Comparison of ENCODE assay signal across 7 cellular contexts in the genomic region with DNA sequence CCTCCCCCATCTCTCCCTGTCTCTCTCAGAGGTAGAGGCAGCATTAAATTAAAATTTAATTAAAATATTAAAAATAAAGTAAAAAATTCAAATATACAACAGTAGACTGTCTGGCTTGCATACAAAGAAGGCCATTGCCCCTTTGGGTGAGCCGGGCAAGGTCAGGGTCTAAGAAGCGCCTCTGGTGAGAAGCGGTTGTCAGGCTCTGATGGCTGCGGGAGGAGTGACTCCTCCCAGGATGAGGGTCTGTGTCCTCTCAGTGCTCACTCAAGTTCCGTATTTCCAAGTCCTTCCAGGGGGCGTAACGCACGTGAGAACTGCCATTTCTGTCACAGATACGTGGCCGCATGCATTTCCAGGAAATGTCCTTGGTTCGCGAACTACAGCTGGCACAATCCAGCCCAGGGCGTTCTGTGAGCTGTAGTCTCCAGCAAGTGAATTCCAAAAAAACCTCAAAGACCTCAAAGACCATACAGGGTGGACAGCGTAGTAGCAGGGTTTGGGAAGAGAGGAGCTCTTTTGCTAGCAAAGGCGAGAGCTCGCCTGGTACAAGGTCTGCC. TPM values are rescaled to one million over a fixed set of nuclear protein-coding genes. Genes with fewer than 3 reads are reported as not detected.
DNase-seq lines count a peak whose midpoint lies in the region; ATAC-seq and TF ChIP-seq lines count a peak whose summit lies in the region.

No MANE protein-coding gene starts in this region.

- TF ChIP-seq POLR2A in IMR-90 (IDR thresholded peaks at IDR 0.05; ENCODE audit: low read depth, low read length), result no peak

- H2AK9ac ChIP-seq in IMR-90 (replicated peaks; ENCODE audit: low read depth, low read length, poor library complexity), result peak overlapping the region; percentile 43

- H3K4me3 Mint-ChIP-seq in WTC11, result peak overlapping the region; percentile 97

- DNase-seq in IMR-90 (no peak), WTC11 (ENCODE audit: low spot score) (peak; percentile 36), cardiac muscle cell (ENCODE audit: low read depth in 1 of 2, low spot score in 1 of 2) (peak in 1 of 2 donors; percentile 78), sciatic nerve (ENCODE audit: low spot score) (peak; percentile 69), kidney tubule cell (ENCODE audit: low spot score) (no peak)

- peak overlapping the region; percentile 87 for H3K4me2 ChIP-seq in IMR-90 (ENCODE audit: low read depth, low read length)

- intact Hi-C loops in IMR-90 (cut with micrococcal nuclease), result loop anchor here (1.0 kb wide), 1 partner anchor 194 kb away; no protein-coding TSS in a partner anchor
- intact Hi-C loops in sciatic nerve (cut with DNase I), result no loop called here

- peaks cover 2% of the 10 kb centered on the region; the same call in 1 of the 2 replicates for H3K27me3 Mint-ChIP-seq in WTC11 (ENCODE audit: low read depth)

- peak overlapping the region; percentile 76; the same call in 1 of the 2 replicates for H3K23ac ChIP-seq in IMR-90 (ENCODE audit: low read depth, low read length)

- H3K14ac ChIP-seq in IMR-90 (replicated peaks; ENCODE audit: low read depth, low read length), result peak overlapping the region; percentile 90

- peak overlapping the region; percentile 61 for H2BK120ac ChIP-seq in IMR-90 (ENCODE audit: low read depth, low read length)

- peak overlapping the region; percentile 53 for H3K18ac ChIP-seq in IMR-90 (ENCODE audit: low read depth, low read length)

- POLR2A ChIA-PET in IMR-90 (lab: Charles Lee; ENCODE audit: unreplicated experiment), result no interaction called here
- POLR2A ChIA-PET in WTC11 (lab: Charles Lee), result interaction anchor here (0.6 to 0.8 kb wide), 2 partner anchors 106 to 297 kb away, joined by 3 read pairs; no protein-coding TSS in a partner anchor

- dilution Hi-C loops in IMR-90 (cut with HindIII; ENCODE audit: low sequenced_read_pairs, unreplicated experiment), result no loop called here

- CTCF ChIA-PET in IMR-90 (lab: Yijun Ruan, JAX) (no interaction called here), WTC11 (lab: Charles Lee) (interaction anchor here (0.6 to 1.5 kb wide), 2 partner anchors 106 to 251 kb away, joined by 3 to 5 read pairs; no protein-coding TSS in a partner anchor)

- no peaks in the 10 kb centered on the region for H3K36me3 Mint-ChIP-seq in WTC11

- peak overlapping the region; percentile 96 for H2AFZ ChIP-seq in IMR-90 (replicated peaks; ENCODE audit: low read length, poor library complexity)

- TF ChIP-seq CTCF in IMR-90 (conservative IDR thresholded peaks at IDR 0.05; ENCODE audit: low read depth, low read length), result no peak
- no peak for TF ChIP-seq CTCF in WTC11 (IDR thresholded peaks at IDR 0.05)
- TF ChIP-seq CTCF in cardiac muscle cell (IDR thresholded peaks at IDR 0.05; ENCODE audit: low read depth, low read length), result no peak

- peak overlapping the region; percentile 97 for H3K4ac ChIP-seq in IMR-90 (ENCODE audit: low read depth, low read length)

- H3K9me3 ChIP-seq in ES-I3 (ENCODE audit: control insufficient read depth, insufficient read depth, low read length), result no peaks in the 10 kb centered on the region
- peaks cover 2% of the 10 kb centered on the region; the same call in 1 of the 2 replicates for H3K9me3 ChIP-seq in IMR-90 (ENCODE audit: control insufficient read depth, insufficient read depth, low read length)
- no peaks in the 10 kb centered on the region for H3K9me3 ChIP-seq in cardiac muscle cell (ENCODE audit: low read depth)

- H3K4me3 ChIP-seq in IMR-90 (ENCODE audit: insufficient read depth, low read depth, low read length), result peak overlapping the region; percentile 72
- peak overlapping the region; percentile 78 for H3K4me3 ChIP-seq in cardiac muscle cell

- no TSS peak for BruUV-seq in IMR-90 (replicated peaks; lab: Mats Ljungman, UMichigan)

- H3K9ac ChIP-seq in ES-I3 (ENCODE audit: low read depth, low read length) (peak overlapping the region; percentile 93), IMR-90 (ENCODE audit: low read depth, low read length) (peak overlapping the region; percentile 83)

- peak overlapping the region; percentile 99 for H3K27ac Mint-ChIP-seq in WTC11

- no peak overlapping the region for H2BK20ac ChIP-seq in IMR-90 (ENCODE audit: low read depth, low read length)

- peak overlapping the region; percentile 59 for H4K91ac ChIP-seq in IMR-90 (ENCODE audit: insufficient read depth, low read depth, low read length)

- H3K36me3 ChIP-seq in ES-I3 (ENCODE audit: insufficient read depth, low read length), result no peaks in the 10 kb centered on the region
- peaks cover 7% of the 10 kb centered on the region; the same call in 1 of the 2 replicates for H3K36me3 ChIP-seq in IMR-90 (ENCODE audit: control insufficient read depth, insufficient read depth, low read length)
- no peaks in the 10 kb centered on the region for H3K36me3 ChIP-seq in cardiac muscle cell

- peak overlapping the region; percentile 94 for H3K27ac ChIP-seq in IMR-90 (ENCODE audit: insufficient read depth, low read length)
- peak overlapping the region; percentile 100 for H3K27ac ChIP-seq in cardiac muscle cell

- 0 out of 2 replicates have a peak, but pooled peaks cover 3% of the 10 kb centered on the region for H3K9me3 Mint-ChIP-seq in WTC11

- no peaks in the 10 kb centered on the region for H3K4me1 ChIP-seq in ES-I3 (ENCODE audit: insufficient read depth, low read length)
- H3K4me1 ChIP-seq in IMR-90 (ENCODE audit: control insufficient read depth, insufficient read depth, low read length), result peaks cover 8% of the 10 kb centered on the region
- H3K4me1 ChIP-seq in cardiac muscle cell (ENCODE audit: low read depth), result peaks cover 10% of the 10 kb centered on the region

- peak overlapping the region; percentile 87 for H4K5ac ChIP-seq in IMR-90 (ENCODE audit: low read depth, low read length)

- H3K4me1 Mint-ChIP-seq in WTC11, result peaks cover 12% of the 10 kb centered on the region

- H3K27me3 ChIP-seq in IMR-90 (ENCODE audit: control insufficient read depth, insufficient read depth, low read length), result no peaks in the 10 kb centered on the region
- no peaks in the 10 kb centered on the region for H3K27me3 ChIP-seq in cardiac muscle cell

- peaks cover 10 to 18% of the 10 kb centered on the region in 2 experiments for H3K79me1 ChIP-seq in IMR-90 (ENCODE audit: low read depth in 1 of 2, low read length in 2 of 2)

- no peaks in the 10 kb centered on the region for H4K20me1 ChIP-seq in IMR-90 (ENCODE audit: insufficient read depth, low read length)

- H3K56ac ChIP-seq in IMR-90 (ENCODE audit: extremely low read depth, insufficient read depth, low read length), result peak overlapping the region; percentile 73; the same call in 1 of the 2 replicates

- H2BK5ac ChIP-seq in IMR-90 (ENCODE audit: low read depth, low read length, poor library complexity, severe bottlenecking), result peak overlapping the region; percentile 92

- in situ Hi-C loops in IMR-90 (cut with MboI; ENCODE audit: low sequenced_read_pairs), result no loop called here

- H2AK5ac ChIP-seq in IMR-90 (ENCODE audit: low read depth, low read length), result peak overlapping the region; percentile 20; the same call in 1 of the 2 replicates

- TF ChIP-seq RAD21 in IMR-90 (IDR thresholded peaks at IDR 0.05; ENCODE audit: low read length), result no peak

- WGBS in IMR-90 (ENCODE audit: extremely low coverage in 2 of 2, insufficient read length in 1 of 2), 2 experiments, result 4% methylated on average over 9 of the region's 16 CpGs; no CpG with 5 or more reads in 1 of the 2 experiments

- no peak overlapping the region for H2BK15ac ChIP-seq in IMR-90 (ENCODE audit: low read depth, low read length)

- peak; percentile 14 for ATAC-seq in GM21526 (IDR thresholded peaks at IDR 0.05; ENCODE audit: low FRiP score, unreplicated experiment)
- peak; percentile 17; the same call in 1 of the 2 replicates for ATAC-seq in IMR-90 (ENCODE audit: low read depth)
- peak; percentile 14 for ATAC-seq in WTC11
- peak; percentile 53 for ATAC-seq in sciatic nerve

- peaks cover 4% of the 10 kb centered on the region; the same call in 1 of the 2 replicates for H3K9me1 ChIP-seq in IMR-90 (ENCODE audit: insufficient read depth, low read length)

- peak overlapping the region; percentile 42 to 99; a peak in 3 of 4 replicates for H4K8ac ChIP-seq in IMR-90 (ENCODE audit: low read depth in 2 of 2, low read length in 2 of 2)

TF ChIP-seq in IMR-90, 13 proteins besides CTCF, POLR2A, EP300 and RAD21 (continues in another document):
- TF ChIP-seq MXI1 (IDR thresholded peaks at IDR 0.05; ENCODE audit: borderline replicate concordance, low read depth, low read length), result peak; percentile 87
- TF ChIP-seq BHLHE40 (IDR thresholded peaks at IDR 0.05; ENCODE audit: low read depth, low read length), result peak; percentile 91

TF ChIP-seq in WTC11, 78 proteins besides CTCF, POLR2A, EP300 and RAD21 (continues in another document):
- no peak for TF ChIP-seq ZNF232 (CRISPR knock-in tag; IDR thresholded peaks at IDR 0.05)
- TF ChIP-seq HMGA2 (CRISPR knock-in tag; IDR thresholded peaks at IDR 0.05), result 0 out of 2 replicates have a peak, but pooled peaks have one; percentile 33

RNA-seq across cellular contexts. Expression of gene ZNF181, which starts 0.7 kb away (rescaled TPM):
- total RNA-seq in IMR-90 (2012; rRNA removed) (7.5 and 11.1 TPM in 2 replicates), WTC11 (2021) (8.5 to 9.7 TPM (median 9.0 TPM) in 3 replicates), cardiac muscle cell (28.5 and 33.2 TPM in 2 replicates), sciatic nerve (17.4 TPM)
- polyA plus RNA-seq in IMR-90 (2012; rRNA removed) (2.7 and 3.8 TPM in 2 replicates), cardiac muscle cell (14.9 and 16.9 TPM in 2 replicates)
- polyA plus RNA-seq in IMR-90 (2012; cell fraction: cytosol; rRNA removed), result 2.5 and 12.3 TPM in 2 replicates
- polyA plus RNA-seq in IMR-90 (2012; cell fraction: nucleus; rRNA removed; ENCODE audit: low replicate concordance), result 3.4 and 9.4 TPM in 2 replicates

RNA-seq across cellular contexts. Expression of gene ZNF599, which starts 39.7 kb away (rescaled TPM):
- 3.4 and 4.2 TPM in 2 replicates for total RNA-seq in IMR-90 (2012; rRNA removed)
- polyA plus RNA-seq in IMR-90 (2012; rRNA removed), result 5.9 and 6.5 TPM in 2 replicates
- 8.1 and 8.5 TPM in 2 replicates for polyA plus RNA-seq in IMR-90 (2012; cell fraction: cytosol; rRNA removed)
- polyA plus RNA-seq in IMR-90 (2012; cell fraction: nucleus; rRNA removed; ENCODE audit: low replicate concordance), result 8.8 and 8.9 TPM in 2 replicates
- 4.0 to 5.2 TPM (median 5.2 TPM) in 3 replicates for total RNA-seq in WTC11 (2021)
- total RNA-seq in cardiac muscle cell, result 18.4 and 22.7 TPM in 2 replicates
- 11.6 and 15.6 TPM in 2 replicates for polyA plus RNA-seq in cardiac muscle cell
- 10.0 TPM for total RNA-seq in sciatic nerve

RNA-seq across cellular contexts. Expression of gene ZNF302, which starts 55.9 kb away (rescaled TPM):
- total RNA-seq in IMR-90 (2012; rRNA removed) (9.5 and 11.1 TPM in 2 replicates), WTC11 (2021) (23.5 to 26.3 TPM (median 24.6 TPM) in 3 replicates), cardiac muscle cell (37.1 and 59.1 TPM in 2 replicates), sciatic nerve (46.3 TPM)
- polyA plus RNA-seq in IMR-90 (2012; rRNA removed) (5.9 and 9.1 TPM in 2 replicates), cardiac muscle cell (60.6 and 80.8 TPM in 2 replicates)
- polyA plus RNA-seq in IMR-90 (2012; cell fraction: cytosol; rRNA removed), result 2.5 and 3.9 TPM in 2 replicates
- 8.5 and 43.6 TPM in 2 replicates for polyA plus RNA-seq in IMR-90 (2012; cell fraction: nucleus; rRNA removed; ENCODE audit: low replicate concordance)

RNA-seq across cellular contexts. Expression of gene SCGB2B2, which starts 56.4 kb away (rescaled TPM):
- total RNA-seq in IMR-90 (2012; rRNA removed) (not detected in 2 replicates), WTC11 (2021) (0.20 to 0.71 TPM (median 0.64 TPM) in 3 replicates), cardiac muscle cell (0.27 TPM in 1 of 2 replicates, not detected in the other), sciatic nerve (1.3 TPM)
- polyA plus RNA-seq in IMR-90 (2012; rRNA removed) (0.03 TPM in 1 of 2 replicates, not detected in the other), cardiac muscle cell (0.23 and 0.29 TPM in 2 replicates)
- 0.03 TPM in 1 of 2 replicates, not detected in the other for polyA plus RNA-seq in IMR-90 (2012; cell fraction: cytosol; rRNA removed)
- 0.15 and 0.17 TPM in 2 replicates for polyA plus RNA-seq in IMR-90 (2012; cell fraction: nucleus; rRNA removed; ENCODE audit: low replicate concordance)

Comparison
In these comparisons a context has a peak if more than half of its experiments do, and no peak if none do; other contexts are left out.
1. DNase-seq: peak in WTC11 (single experiment) and sciatic nerve (single experiment); none in IMR-90 (single experiment) and kidney tubule cell (single experiment).
2. Peak in every context shown above with its lines, with median percentiles within 50 percentile points of each other: ATAC-seq.